ENCODE assay signal across 13 cellular contexts in genomic region chr12:12909228-12909994, GRCh38. TPM values are rescaled to one million over a fixed set of nuclear protein-coding genes. Genes with fewer than 3 reads are reported as not detected.
DNase-seq lines count a peak whose midpoint lies in the region; ATAC-seq, FAIRE-seq and TF ChIP-seq lines count a peak whose summit lies in the region.
"Had no signal": no experiment of that assay in that cellular context is flagged by ENCODE, and none has a peak within 500 bp of the region (broad histone marks: within the 10 kb centered on the region; RNA-seq: fewer than 3 reads in every experiment).

No MANE protein-coding gene starts in this region.

- H3K9me3 ChIP-seq in Panc1 (ENCODE audit: control insufficient read depth, insufficient read depth, low read depth, low read length): no peaks in the 10 kb centered on the region
- H3K9me3 ChIP-seq in pancreas: no peaks in the 10 kb centered on the region

- H3K4me3 Mint-ChIP-seq in Calu3 (ENCODE audit: low read depth, unreplicated experiment): peak overlapping the region; percentile 62
- H3K4me3 Mint-ChIP-seq in naive B cell: peak overlapping the region in 3 of 8 donors; percentile 0 to 63 (median 51)
- H3K4me3 Mint-ChIP-seq: nephron progenitor cell had no signal

- H3K4me3 ChIP-seq in Panc1 (ENCODE audit: low read depth in 2 of 2, low read length in 2 of 2): no peak overlapping the region
- H3K4me3 ChIP-seq in pancreas: no peak overlapping the region

- no peaks in the 10 kb centered on the region for H3K27me3 Mint-ChIP-seq in Calu3 (ENCODE audit: unreplicated experiment)
- peaks cover 0 to 12% (median 0%) of the 10 kb centered on the region in 3 donors for H3K27me3 Mint-ChIP-seq in naive B cell

- H3K27ac ChIP-seq in Panc1 (ENCODE audit: low read length) (peak overlapping the region; percentile 73), pancreas (no peak overlapping the region)
- H3K27ac ChIP-seq: HL-60 had no signal

- 69 to 74% methylated on average over 4 of the region's 4 CpGs for WGBS in pancreas, 2 donors

- peak overlapping the region; percentile 66 for H3K27ac Mint-ChIP-seq in Calu3 (ENCODE audit: unreplicated experiment)
- peak overlapping the region in 3 of 6 donors; percentile 2 to 44 (median 8) for H3K27ac Mint-ChIP-seq in naive B cell

- H3K27me3 ChIP-seq in Panc1 (ENCODE audit: control insufficient read depth, insufficient read depth, low read length): no peaks in the 10 kb centered on the region
- no peaks in the 10 kb centered on the region for H3K27me3 ChIP-seq in pancreas

- DNase-seq in Calu3 (no peak), Panc1 (ENCODE audit: low read depth, low spot score) (no peak), naive B cell (peak; percentile 44), pancreas (no peak)
- no peak for DNase-seq in activated T-cell treated with anti-CD3 and anti-CD28 coated beads, Interleukin-2, amount 50 U/mL, for 1 hour
- DNase-seq in stimulated activated CD4-positive, alpha-beta T cell treated with anti-CD3 and anti-CD28 coated beads, Interleukin-2, amount 100 ng/mL, for 24 hours: no peak
- DNase-seq in stimulated activated CD8-positive, alpha-beta memory T cell treated with anti-CD3 and anti-CD28 coated beads, Interleukin-4, amount 100 ng/mL, for 48 hours: no peak
- DNase-seq: anterior cingulate cortex, NCI-H1694 treated with DMSO at 0.1 percent for 48 hours, nephron progenitor cell had no signal

- peaks cover 100% of the 10 kb centered on the region for H3K36me3 Mint-ChIP-seq in Calu3 (ENCODE audit: insufficient read depth, unreplicated experiment)
- H3K36me3 Mint-ChIP-seq in naive B cell: no peaks in the 10 kb centered on the region

- CTCF ChIA-PET in Calu3 (lab: Charles Lee) (interaction anchor here (0.6 to 1.9 kb wide), 3 partner anchors 32 to 97 kb away, joined by 3 to 4 read pairs (median 3); no protein-coding TSS in a partner anchor), Panc1 (lab: Charles Lee) (no interaction called here)

- H3K9me3 Mint-ChIP-seq in Calu3 (ENCODE audit: low read depth, unreplicated experiment) (no peaks in the 10 kb centered on the region), naive B cell (no peaks in the 10 kb centered on the region)
- H3K9me3 Mint-ChIP-seq: nephron progenitor cell had no signal

- TF ChIP-seq CTCF in Calu3 (IDR thresholded peaks at IDR 0.05; ENCODE audit: unreplicated experiment) (no peak), Panc1 (IDR thresholded peaks at IDR 0.05) (no peak), pancreas (IDR thresholded peaks at IDR 0.05) (no peak)

- POLR2A ChIA-PET in Panc1 (lab: Charles Lee): no interaction called here

- no TSS peak for BruUV-seq in Calu3 (replicated peaks; lab: Mats Ljungman, UMichigan)
- BruUV-seq in Panc1 (replicated peaks; lab: Mats Ljungman, UMichigan): no TSS peak

- H3K4me1 Mint-ChIP-seq in Calu3 (ENCODE audit: low read depth, unreplicated experiment) (peaks cover 91% of the 10 kb centered on the region), naive B cell (peaks cover 21 to 23% (median 22%) of the 10 kb centered on the region in 3 donors)

- intact Hi-C loops in Calu3 (cut with micrococcal nuclease; ENCODE audit: unreplicated experiment): no loop called here
- intact Hi-C loops in Panc1 (cut with micrococcal nuclease; ENCODE audit: unreplicated experiment): no loop called here
- intact Hi-C loops in pancreas (cut with DNase I): loop anchor here in 1 of 3 donors (10.0 kb wide), 1 partner anchor 305 kb away; no protein-coding TSS in a partner anchor

- H3K36me3 ChIP-seq in Panc1 (ENCODE audit: control insufficient read depth, insufficient read depth, low read length): peaks cover 20% of the 10 kb centered on the region
- no peaks in the 10 kb centered on the region for H3K36me3 ChIP-seq in pancreas

- ATAC-seq in HG02588 (IDR thresholded peaks at IDR 0.05; ENCODE audit: unreplicated experiment) (peak; percentile 50), Panc1 (no peak), naive B cell (ENCODE audit: low read depth in 2 of 2) (peak; percentile 88 to 94), pancreas (no peak)

- in situ Hi-C loops in Panc1 (cut with HindIII; ENCODE audit: low pct_unique_long_range_greater_than_20kb, low sequenced_read_pairs): no loop called here

- H3K4me1 ChIP-seq in Panc1 (ENCODE audit: control insufficient read depth, insufficient read depth, low read length) (peaks cover 88% of the 10 kb centered on the region), pancreas (no peaks in the 10 kb centered on the region)

- no peak for FAIRE-seq in pancreas (lab: Jason Lieb, UNC)
- FAIRE-seq: H1 had no signal

RNA-seq across cellular contexts. Expression of gene GPRC5A, which starts 18.0 kb away (rescaled TPM):
- total RNA-seq in Calu3 (2022) (742 and 748 TPM in 2 replicates), Panc1 (2021; ENCODE audit: unreplicated experiment) (648 TPM), pancreas (10 to 100 TPM in 1 of 6 donors, 1 to 10 TPM in 5; 1.9 to 11.0 (median 3.6) TPM)
- 548 TPM for polyA plus RNA-seq in Panc1 (2012; ENCODE audit: insufficient read length)
- polyA plus RNA-seq in naive B cell (ENCODE audit: low read depth in 6 of 6) (not detected), pancreas (1 to 10 TPM in 1 of 2 donors, under 1 TPM in 1; 0.96 to 1.1 TPM)

RNA-seq across cellular contexts. Expression of gene GPRC5D, which starts 42.6 kb away (rescaled TPM):
- total RNA-seq in Calu3 (2022) (not detected in 2 replicates), Panc1 (2021; ENCODE audit: unreplicated experiment) (not detected), pancreas (under 1 TPM in 1 of 6 donors, not detected in 5; 0.24 TPM)
- 0.50 TPM for polyA plus RNA-seq in Panc1 (2012; ENCODE audit: insufficient read length)
- polyA plus RNA-seq in naive B cell (ENCODE audit: low read depth in 6 of 6) (under 1 TPM in 1 of 6 donors, not detected in 5; 0.32 TPM), pancreas (under 1 TPM; 0.33 to 0.42 TPM)
- total RNA-seq: H1 had no signal

Comparison
In these comparisons a context has a peak if more than half of its experiments do, and no peak if none do; other contexts are left out.
1. ATAC-seq: peak in HG02588 (single experiment) and naive B cell (2 of 2); none in Panc1 (single experiment) and pancreas (0 of 4).
2. RNA of gene GPRC5A, which starts 18.0 kb away (total RNA-seq): 742 to 748 TPM in Calu3 and 648 TPM in Panc1 (single experiment); 1.9 to 11.0 TPM in pancreas; every median in the first group is over 10 times any median in the second.